ENCODE assay signal across 12 cellular contexts in genomic region chr11:35523351-35523768, GRCh38. TPM values are rescaled to one million over a fixed set of nuclear protein-coding genes. Genes with fewer than 3 reads are reported as not detected.
A peak's percentile ranks its signal among the peaks of the same experiment; 100 is the strongest.
DNase-seq lines count a peak whose midpoint lies in the region; ATAC-seq and TF ChIP-seq lines count a peak whose summit lies in the region.
"Had no signal": no experiment of that assay in that cellular context is flagged by ENCODE, and none has a peak within 500 bp of the region (broad histone marks: within the 10 kb centered on the region; RNA-seq: fewer than 3 reads in every experiment).

No MANE protein-coding gene starts in this region.

- TF ChIP-seq CTCF in fibroblast of pulmonary artery (IDR thresholded peaks at IDR 0.05; ENCODE audit: low read length, missing control alignments), result no peak

- H3K4me3 ChIP-seq in fibroblast of pulmonary artery (replicated peaks; ENCODE audit: low read depth, low read length), result peak overlapping the region; percentile 75
- H3K4me3 ChIP-seq in skeletal muscle satellite cell (ENCODE audit: low read length), result no peak overlapping the region
- H3K4me3 ChIP-seq: lower lobe of right lung had no signal

- no peaks in the 10 kb centered on the region for H3K36me3 ChIP-seq in skeletal muscle satellite cell (ENCODE audit: insufficient read depth, low read length)
- H3K36me3 ChIP-seq: lower lobe of right lung had no signal

- peak overlapping the region; percentile 17 for H3K4me2 ChIP-seq in skeletal muscle satellite cell (ENCODE audit: low read length)

- no peak for ATAC-seq in HG03571 (IDR thresholded peaks at IDR 0.05; ENCODE audit: unreplicated experiment)
- no peak for ATAC-seq in HG03045 (IDR thresholded peaks at IDR 0.05; ENCODE audit: unreplicated experiment)
- ATAC-seq: HCT116, lower lobe of right lung had no signal

- no peaks in the 10 kb centered on the region for H3K9me3 ChIP-seq in skeletal muscle satellite cell (replicated peaks; ENCODE audit: low read length)
- H3K9me3 ChIP-seq: lower lobe of right lung had no signal

- DNase-seq in AG20443 (ENCODE audit: low spot score) (peak; percentile 62), RPMI7951 (ENCODE audit: low read depth) (peak; percentile 76), fibroblast of pulmonary artery (ENCODE audit: low read depth) (no peak), DMS114 treated with DMSO at 0.1 percent for 48 hours (lab: John Stamatoyannopoulos, UW; ENCODE audit: unreplicated experiment) (no peak)
- DNase-seq in activated CD8-positive, alpha-beta memory T cell treated with anti-CD3 and anti-CD28 coated beads, Interleukin-2, amount 50 U/mL, for 4 hours, result no peak
- DNase-seq: activated CD4-positive, alpha-beta T cell treated with anti-CD3 and anti-CD28 coated beads for 48 hours; CD4-positive, CD25-positive, alpha-beta regulatory T cell; lower lobe of right lung had no signal

- H3K9ac ChIP-seq in skeletal muscle satellite cell (ENCODE audit: low read depth, low read length), result no peak overlapping the region

- H3K27me3 ChIP-seq in skeletal muscle satellite cell (ENCODE audit: control insufficient read depth, insufficient read depth, low read length), result peaks cover 6% of the 10 kb centered on the region

- peaks cover 26% of the 10 kb centered on the region for H3K4me1 ChIP-seq in skeletal muscle satellite cell (ENCODE audit: control insufficient read depth, insufficient read depth, low read length)
- H3K4me1 ChIP-seq: lower lobe of right lung had no signal

RNA-seq across cellular contexts. Expression of gene PAMR1, which starts 2.1 kb away (rescaled TPM):
- total RNA-seq in RPMI7951 (2014; rRNA removed; shearing (Covaris generic)), result under 0.01 and 0.24 TPM in 2 replicates
- total RNA-seq in skeletal muscle satellite cell (2012; rRNA removed), result 150 and 163 TPM in 2 replicates
- total RNA-seq: CD4-positive, CD25-positive, alpha-beta regulatory T cell had no signal

Comparison
In these comparisons a context has a peak if more than half of its experiments do, and no peak if none do; other contexts are left out.
1. DNase-seq: peak in AG20443 (single experiment) and RPMI7951 (single experiment); none in fibroblast of pulmonary artery (single experiment), DMS114 treated with DMSO at 0.1 percent for 48 hours (single experiment) and activated CD8-positive, alpha-beta memory T cell treated with anti-CD3 and anti-CD28 coated beads, Interleukin-2, amount 50 U/mL, for 4 hours (single experiment).